14 cellular contexts compared by ENCODE assay signal in the genomic region with DNA sequence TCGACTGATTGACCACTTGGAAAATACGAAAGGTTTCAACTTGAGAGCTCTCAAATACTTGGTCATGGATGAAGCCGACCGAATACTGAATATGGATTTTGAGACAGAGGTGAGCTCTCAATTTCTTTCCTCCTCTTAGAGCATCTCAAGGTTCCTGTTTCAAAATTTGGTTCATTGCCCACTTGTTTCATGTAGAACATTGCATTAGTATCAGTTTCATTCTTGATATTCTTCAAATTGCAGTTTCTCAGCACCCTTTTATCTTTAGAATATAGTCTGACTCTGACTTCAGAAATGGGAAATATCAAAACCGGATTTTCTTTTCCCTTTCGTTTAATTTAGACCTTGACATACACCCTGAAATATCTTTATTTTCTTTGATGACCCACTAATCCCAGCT. TPM values are rescaled to one million over a fixed set of nuclear protein-coding genes. Genes with fewer than 3 reads are reported as not detected.
DNase-seq lines count a peak whose midpoint lies in the region; ATAC-seq and TF ChIP-seq lines count a peak whose summit lies in the region.
"Had no signal": no experiment of that assay in that cellular context is flagged by ENCODE, and none has a peak within 500 bp of the region (broad histone marks: within the 10 kb centered on the region; RNA-seq: fewer than 3 reads in every experiment).

No MANE protein-coding gene starts in this region.

- H3K27ac ChIP-seq in ACC112 (ENCODE audit: low read depth, low read length) = peak overlapping the region; percentile 93
- H3K27ac ChIP-seq in suprapubic skin = no peak overlapping the region
- no peak overlapping the region for H3K27ac ChIP-seq in breast epithelium
- H3K27ac ChIP-seq: KMS-11, spleen had no signal

- ATAC-seq in GM18873 (IDR thresholded peaks at IDR 0.05; ENCODE audit: low FRiP score, unreplicated experiment) (peak; percentile 56), HG02571 (IDR thresholded peaks at IDR 0.05; ENCODE audit: unreplicated experiment) (peak; percentile 68), HG03439 (IDR thresholded peaks at IDR 0.05; ENCODE audit: unreplicated experiment) (peak; percentile 43), GM19324 (IDR thresholded peaks at IDR 0.05; ENCODE audit: low FRiP score, unreplicated experiment) (no peak)
- ATAC-seq: A549 had no signal

- H2AFZ ChIP-seq in ACC112 (ENCODE audit: low read length, unreplicated experiment) = no peak overlapping the region

- H3K27me3 ChIP-seq in ACC112 (ENCODE audit: insufficient read depth, low read length) = no peaks in the 10 kb centered on the region
- H3K27me3 ChIP-seq in suprapubic skin = no peaks in the 10 kb centered on the region
- no peaks in the 10 kb centered on the region for H3K27me3 ChIP-seq in breast epithelium
- H3K27me3 ChIP-seq: spleen had no signal

- H3K4me3 ChIP-seq in ACC112 (ENCODE audit: low read depth, low read length) (no peak overlapping the region), suprapubic skin (no peak overlapping the region), breast epithelium (no peak overlapping the region)
- H3K4me3 ChIP-seq: A549, spleen had no signal

- TF ChIP-seq CTCF in suprapubic skin (IDR thresholded peaks at IDR 0.05) = no peak
- no peak for TF ChIP-seq CTCF in breast epithelium (IDR thresholded peaks at IDR 0.05)

- H3K36me3 ChIP-seq in ACC112 (ENCODE audit: insufficient read depth, low read length) (peaks cover 49% of the 10 kb centered on the region), suprapubic skin (peaks cover 72% of the 10 kb centered on the region), breast epithelium (peaks cover 10% of the 10 kb centered on the region)

- TF ChIP-seq EP300 in suprapubic skin (IDR thresholded peaks at IDR 0.05) = no peak

- H3K4me1 ChIP-seq in ACC112 (ENCODE audit: control insufficient read depth, insufficient read depth, low read length, unreplicated experiment) (peaks cover 52% of the 10 kb centered on the region), suprapubic skin (peaks cover 20% of the 10 kb centered on the region), breast epithelium (peaks cover 4 to 12% of the 10 kb centered on the region in 2 donors)

- H3K79me2 ChIP-seq in ACC112 (ENCODE audit: control insufficient read depth, insufficient read depth, low read length, unreplicated experiment) = peaks cover 28% of the 10 kb centered on the region

- no peak for DNase-seq in suprapubic skin (ENCODE audit: low spot score in 2 of 2)
- no peak for DNase-seq in NCI-H1092 treated with DMSO at 0.1 percent for 48 hours (lab: John Stamatoyannopoulos, UW)
- no peak for DNase-seq in breast epithelium (ENCODE audit: low spot score in 2 of 2)
- DNase-seq: activated CD4-positive, alpha-beta T cell treated with anti-CD3 and anti-CD28 coated beads for 1 hour; head of caudate nucleus; NCI-H2107; spleen had no signal

- no peak for TF ChIP-seq POLR2A in suprapubic skin (IDR thresholded peaks at IDR 0.05)
- TF ChIP-seq POLR2A in breast epithelium (IDR thresholded peaks at IDR 0.05) = no peak

- WGBS in suprapubic skin = 93% methylated on average over 6 of the region's 6 CpGs

- H3K9me3 ChIP-seq in suprapubic skin (no peaks in the 10 kb centered on the region), breast epithelium (no peaks in the 10 kb centered on the region)
- H3K9me3 ChIP-seq: A549, spleen had no signal

- intact Hi-C loops in breast epithelium (cut with DNase I; ENCODE audit: low total_unique reads) = no loop called here

RNA-seq across cellular contexts. Expression of gene DDX47, which starts 8.8 kb away (rescaled TPM):
- 10 to 100 TPM; 64.1 to 76.4 (median 66.9) TPM for total RNA-seq in suprapubic skin
- 10 to 100 TPM; 44.8 to 81.1 (median 60.0) TPM for total RNA-seq in breast epithelium

RNA-seq across cellular contexts. Expression of gene APOLD1, which starts 36.5 kb away (rescaled TPM):
- total RNA-seq in suprapubic skin (10 to 100 TPM; 14.6 to 25.5 (median 16.4) TPM), breast epithelium (100 to 1,000 TPM in 1 of 3 donors, 10 to 100 TPM in 2; 26.7 to 236 (median 41.4) TPM)
